ENCODE assay signal across 8 cellular contexts in the genomic region with DNA sequence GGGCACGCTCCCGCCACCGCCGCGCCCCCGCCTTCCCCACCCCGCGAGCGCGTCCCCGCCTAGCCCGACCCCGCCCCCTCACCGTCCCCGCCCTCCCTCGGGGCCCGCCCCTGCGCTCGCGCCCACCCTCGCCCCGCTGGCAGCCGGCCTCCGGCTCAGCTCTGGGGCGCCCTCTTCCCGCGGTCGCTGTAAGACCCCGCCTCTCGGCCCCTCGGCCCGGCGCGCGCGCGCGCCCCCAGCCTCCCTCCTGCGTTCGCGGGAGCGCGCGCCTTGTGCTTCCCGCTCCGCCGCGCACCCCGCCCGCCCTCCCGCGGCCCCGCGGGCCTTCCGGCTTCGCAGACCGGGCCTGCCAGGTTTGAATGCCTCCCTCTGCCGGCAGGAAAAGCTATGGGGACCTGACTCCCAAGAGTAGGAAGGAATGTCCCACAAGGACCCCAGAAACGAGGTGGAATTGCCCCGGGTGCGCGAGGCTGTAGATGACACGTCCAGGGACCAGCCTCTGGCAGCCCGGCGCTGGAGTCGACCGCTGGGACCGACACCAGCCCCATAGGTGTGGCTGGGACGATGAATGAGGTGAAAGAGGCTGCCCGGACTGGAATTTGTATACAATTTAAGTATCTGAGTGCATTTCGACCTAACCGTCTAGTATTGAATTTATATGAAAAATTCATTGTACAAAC. TPM values are rescaled to one million over a fixed set of nuclear protein-coding genes. Genes with fewer than 3 reads are reported as not detected.
DNase-seq lines count a peak whose midpoint lies in the region; ATAC-seq and TF ChIP-seq lines count a peak whose summit lies in the region.

No MANE protein-coding gene starts in this region.

- no peaks in the 10 kb centered on the region for H3K36me3 ChIP-seq in BJ (ENCODE audit: control insufficient read depth, insufficient read depth, low read length)

- CTCF ChIA-PET in BJ (lab: Yijun Ruan, JAX) = interaction anchor here (0.5 to 1.6 kb wide), 16 partner anchors 8 to 302 kb away, joined by 3 to 7 read pairs (median 3); no protein-coding TSS in a partner anchor

- TF ChIP-seq CTCF in BJ (IDR thresholded peaks at IDR 0.05; ENCODE audit: insufficient read depth, low read depth, low read length) = peak; percentile 71
- TF ChIP-seq CTCF in chondrocyte (IDR thresholded peaks at IDR 0.05) = peak; percentile 80

- peak; percentile 64 for DNase-seq in BJ (ENCODE audit: low read depth)
- peak; percentile 90 for DNase-seq in GM19238 (ENCODE audit: insufficient read length, low spot score)
- peak; percentile 96 for DNase-seq in NCI-H510A (lab: John Stamatoyannopoulos, UW)
- peak; percentile 87 to 90 for DNase-seq in activated CD4-positive, alpha-beta T cell treated with anti-CD3 and anti-CD28 coated beads for 24 hours (ENCODE audit: low read depth in 2 of 2)
- DNase-seq in chondrocyte (ENCODE audit: low spot score) = peak; percentile 96
- peak; percentile 85 to 92 (median 90) for DNase-seq in stimulated activated CD4-positive, alpha-beta T cell treated with anti-CD3 and anti-CD28 coated beads, Interleukin-1b, Interleukin-23, amount 100 ng/mL, for 24 hours (ENCODE audit: low read depth in 4 of 4, low spot score in 1 of 4)

- peak overlapping the region; percentile 96 for H3K4me3 ChIP-seq in BJ (ENCODE audit: low read depth, low read length)

- H3K27me3 Mint-ChIP-seq in chondrocyte (ENCODE audit: low read depth) = no peaks in the 10 kb centered on the region

- H3K27ac ChIP-seq in layer of hippocampus (ENCODE audit: low read depth, low read length) = peak overlapping the region; percentile 94

- H3K36me3 Mint-ChIP-seq in chondrocyte (ENCODE audit: low read depth) = no peaks in the 10 kb centered on the region

- POLR2A ChIA-PET in BJ (lab: Charles Lee) = interaction anchor here (0.6 to 0.7 kb wide), 3 partner anchors 18 to 283 kb away, joined by 3 read pairs; no protein-coding TSS in a partner anchor

- no peaks in the 10 kb centered on the region for H3K27me3 ChIP-seq in BJ (ENCODE audit: control insufficient read depth, insufficient read depth, low read length)
- H3K27me3 ChIP-seq in layer of hippocampus (ENCODE audit: control insufficient read depth, insufficient read depth, low read length) = no peaks in the 10 kb centered on the region

- H3K4me3 Mint-ChIP-seq in chondrocyte (ENCODE audit: unreplicated experiment) = peak overlapping the region; percentile 93

- no peaks in the 10 kb centered on the region for H3K9me3 Mint-ChIP-seq in chondrocyte (ENCODE audit: low read depth)

- H3K27ac Mint-ChIP-seq in chondrocyte (ENCODE audit: unreplicated experiment) = peak overlapping the region; percentile 96

- H3K4me1 Mint-ChIP-seq in chondrocyte (ENCODE audit: low read depth) = peaks cover 32% of the 10 kb centered on the region

- ATAC-seq in HG03432 (IDR thresholded peaks at IDR 0.05; ENCODE audit: unreplicated experiment) = peak; percentile 76

RNA-seq across cellular contexts. Expression of a gene that starts 0.4 kb away (rescaled TPM):
- polyA plus RNA-seq in BJ (2011; rRNA removed) = 36.8 and 44.4 TPM in 2 replicates
- polyA minus RNA-seq in BJ (2011; rRNA and poly(A)+ RNA removed) = 64.4 and 72.7 TPM in 2 replicates
- 43.6 to 56.7 TPM (median 55.1 TPM) in 3 replicates for total RNA-seq in chondrocyte

RNA-seq across cellular contexts. Expression of a gene that starts 46.1 kb away (rescaled TPM):
- 15.2 and 26.0 TPM in 2 replicates for polyA plus RNA-seq in BJ (2011; rRNA removed)
- polyA minus RNA-seq in BJ (2011; rRNA and poly(A)+ RNA removed) = 15.4 and 21.8 TPM in 2 replicates
- total RNA-seq in chondrocyte = 20.6 to 23.6 TPM (median 21.1 TPM) in 3 replicates

Comparison
In these comparisons a context has a peak if more than half of its experiments do, and no peak if none do; other contexts are left out.
1. Peak in every context shown above with its lines: DNase-seq, ATAC-seq, H3K4me3 ChIP-seq and H3K27ac ChIP-seq.